In genomic region chr1:67733741-67734690, GRCh38 we compare ENCODE assay signal across 1 cellular context.
TF ChIP-seq lines count a peak whose summit lies in the region.

No MANE protein-coding gene starts in this region.

TF ChIP-seq in K562, 482 proteins besides CTCF, POLR2A, EP300 and RAD21 (continued from another document and continues in another):
- TF ChIP-seq ZNF512 (tag; IDR thresholded peaks at IDR 0.05) (no peak), ZSCAN32 (CRISPR knock-in tag; IDR thresholded peaks at IDR 0.05) (no peak), HDAC8 (tag; IDR thresholded peaks at IDR 0.05) (0 out of 2 replicates have a peak, but pooled peaks have one; percentile 60), ZNF592 (IDR thresholded peaks at IDR 0.05) (no peak; the same call in none of the 2 replicates), ZNF76 (CRISPR knock-in tag; IDR thresholded peaks at IDR 0.05; ENCODE audit: borderline replicate concordance) (no peak), STAT6 (CRISPR knock-in tag; IDR thresholded peaks at IDR 0.05) (no peak), HDAC1 (IDR thresholded peaks at IDR 0.05) (peak in 1 of 2 experiments; percentile 81; a peak in 2 of 4 replicates), ELK1 (CRISPR knock-in tag; IDR thresholded peaks at IDR 0.05) (no peak), ZNF639 (CRISPR knock-in tag; conservative IDR thresholded peaks at IDR 0.05 in 1 of 2, IDR thresholded peaks at IDR 0.05 in 1 of 2) (peak in 1 of 2 experiments; percentile 82; a peak in 2 of 4 replicates), TAF7 (tag; IDR thresholded peaks at IDR 0.05) (no peak), SMAD1 (IDR thresholded peaks at IDR 0.05; ENCODE audit: low read depth, low read length, partially characterized antibody) (no peak), ATF6 (CRISPR knock-in tag; IDR thresholded peaks at IDR 0.05) (0 out of 2 replicates have a peak, but pooled peaks have one; percentile 62), GABPA (tag; conservative IDR thresholded peaks at IDR 0.05; ENCODE audit: low read depth) (no peak), PTRF (tag; IDR thresholded peaks at IDR 0.05) (no peak), ZZZ3 (IDR thresholded peaks at IDR 0.05) (no peak), ZNF830 (CRISPR knock-in tag; IDR thresholded peaks at IDR 0.05) (no peak), FOXJ2 (tag; IDR thresholded peaks at IDR 0.05) (no peak), CXXC5 (CRISPR knock-in tag; IDR thresholded peaks at IDR 0.05) (peak; percentile 41; the same call in 1 of the 2 replicates), NONO (IDR thresholded peaks at IDR 0.05; ENCODE audit: low read depth in 2 of 2, low read length in 1 of 2) (0 out of 4 replicates have a peak, but pooled peaks of 1 of the 2 experiments have one; percentile 39), ARNT (IDR thresholded peaks at IDR 0.05) (peak in 1 of 2 experiments; percentile 73; a peak in 1 of 4 replicates), TFAP4 (CRISPR knock-in tag; IDR thresholded peaks at IDR 0.05; ENCODE audit: borderline replicate concordance) (peak; percentile 75; the same call in 1 of the 2 replicates), HBP1 (CRISPR knock-in tag; IDR thresholded peaks at IDR 0.05) (no peak), COPS2 (conservative IDR thresholded peaks at IDR 0.05) (no peak), MIER1 (IDR thresholded peaks at IDR 0.05; ENCODE audit: low read depth) (0 out of 2 replicates have a peak, but pooled peaks have one; percentile 16), MITF (IDR thresholded peaks at IDR 0.05) (no peak), TBP (optimal IDR thresholded peaks at IDR 0.05; ENCODE audit: low read depth, low read length) (no peak), KAT8 (IDR thresholded peaks at IDR 0.05; ENCODE audit: low read depth) (no peak), HCFC1 (IDR thresholded peaks at IDR 0.05; ENCODE audit: low read depth, low read length) (no peak), KLF6 (CRISPR knock-in tag; IDR thresholded peaks at IDR 0.05; ENCODE audit: borderline replicate concordance) (no peak), ZNF764 (CRISPR knock-in tag; IDR thresholded peaks at IDR 0.05; ENCODE audit: low read depth) (no peak), HNRNPL (IDR thresholded peaks at IDR 0.05; ENCODE audit: low read depth, low read length) (no peak), HMG20B (CRISPR knock-in tag; IDR thresholded peaks at IDR 0.05) (no peak), CTBP1 (IDR thresholded peaks at IDR 0.05; ENCODE audit: borderline replicate concordance) (peak; percentile 83), E2F4 (CRISPR knock-in tag; IDR thresholded peaks at IDR 0.05; ENCODE audit: low read depth) (no peak), ZNF3 (CRISPR knock-in tag; IDR thresholded peaks at IDR 0.05) (no peak), ETV1 (tag; conservative IDR thresholded peaks at IDR 0.05; ENCODE audit: low read depth) (no peak), TRIM24 (IDR thresholded peaks at IDR 0.05) (peak; percentile 82 to 88), PPARD (CRISPR knock-in tag; IDR thresholded peaks at IDR 0.05) (no peak), SMAD2 (IDR thresholded peaks at IDR 0.05; ENCODE audit: low read depth, low read length) (no peak), ZNF197 (CRISPR knock-in tag; IDR thresholded peaks at IDR 0.05; ENCODE audit: low read depth) (no peak; the same call in 1 of the 2 replicates), ZNF766 (CRISPR knock-in tag; conservative IDR thresholded peaks at IDR 0.05) (peak; percentile 52; the same call in 1 of the 2 replicates), CAMTA2 (CRISPR knock-in tag; conservative IDR thresholded peaks at IDR 0.05) (no peak), CREB3L1 (IDR thresholded peaks at IDR 0.05; ENCODE audit: borderline replicate concordance, low read depth) (peak; percentile 23; the same call in 1 of the 2 replicates)
